ENCODE assay signal across 12 cellular contexts in the genomic region with DNA sequence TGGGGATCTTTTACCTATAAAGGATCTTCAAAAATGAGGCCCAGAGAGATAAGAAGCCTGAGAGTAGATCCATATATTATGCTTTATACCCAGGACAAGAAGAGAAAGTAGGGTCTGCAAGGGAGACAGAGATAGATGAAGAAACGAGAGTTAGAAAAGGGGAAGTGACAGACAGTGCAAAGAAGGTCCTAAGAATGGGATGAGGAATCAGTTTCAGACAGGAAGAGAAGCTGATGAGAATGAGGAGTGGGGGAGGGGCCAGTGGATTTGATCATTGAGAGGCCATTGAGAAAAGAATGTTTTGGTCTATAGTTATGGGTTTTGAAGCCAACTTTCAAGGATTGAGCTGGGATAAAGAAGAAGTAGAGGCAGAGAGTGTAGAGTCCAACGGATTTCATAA. TPM values are rescaled to one million over a fixed set of nuclear protein-coding genes. Genes with fewer than 3 reads are reported as not detected.
DNase-seq lines count a peak whose midpoint lies in the region; ATAC-seq and TF ChIP-seq lines count a peak whose summit lies in the region.
"Had no signal": no experiment of that assay in that cellular context is flagged by ENCODE, and none has a peak within 500 bp of the region (broad histone marks: within the 10 kb centered on the region; RNA-seq: fewer than 3 reads in every experiment).

No MANE protein-coding gene starts in this region.

- peaks cover 0 to 2% of the 10 kb centered on the region in 2 donors for H3K36me3 Mint-ChIP-seq in CD14-positive monocyte
- peaks cover 4% of the 10 kb centered on the region for H3K36me3 Mint-ChIP-seq in activated T-helper 1 cell treated with anti-CD3 and anti-CD28 coated beads, Interleukin-12 subunit alpha, Interleukin-12 subunit beta, Interleukin-2, Interleukin-4 antibody, amounts not matched to agents 30 ng/mL and 10 ng/mL and 1 ng/mL, durations not matched to agents 14 hours and 24 hours and 36 hours (ENCODE audit: low read depth)
- H3K36me3 Mint-ChIP-seq: brain had no signal

- H3K4me1 Mint-ChIP-seq in CD14-positive monocyte: peaks cover 60% of the 10 kb centered on the region
- H3K4me1 Mint-ChIP-seq in activated T-helper 1 cell treated with anti-CD3 and anti-CD28 coated beads, Interleukin-12 subunit alpha, Interleukin-12 subunit beta, Interleukin-2, Interleukin-4 antibody, amounts not matched to agents 30 ng/mL and 10 ng/mL and 1 ng/mL, durations not matched to agents 14 hours and 24 hours and 36 hours (ENCODE audit: low read depth): peaks cover 37% of the 10 kb centered on the region

- intact Hi-C loops in CD14-positive monocyte (cut with micrococcal nuclease): loop anchor here (5.0 to 10.0 kb wide), 8 partner anchors 33 to 248 kb away; a partner anchor contains a TSS
- intact Hi-C loops in activated T-helper 1 cell treated with anti-CD3 and anti-CD28 coated beads, Interleukin-12 subunit alpha, Interleukin-12 subunit beta, Interleukin-2, Interleukin-4 antibody, amounts not matched to agents 30 ng/mL and 10 ng/mL and 1 ng/mL, durations not matched to agents 14 hours and 24 hours and 36 hours (cut with micrococcal nuclease): loop anchor here (5.0 to 10.0 kb wide), 2 partner anchors 43 to 425 kb away; a partner anchor contains a TSS

- H3K9me3 Mint-ChIP-seq in CD14-positive monocyte: no peaks in the 10 kb centered on the region
- H3K9me3 Mint-ChIP-seq in activated T-helper 1 cell treated with anti-CD3 and anti-CD28 coated beads, Interleukin-12 subunit alpha, Interleukin-12 subunit beta, Interleukin-2, Interleukin-4 antibody, amounts not matched to agents 30 ng/mL and 10 ng/mL and 1 ng/mL, durations not matched to agents 14 hours and 24 hours and 36 hours: no peaks in the 10 kb centered on the region

- DNase-seq in CD14-positive monocyte (ENCODE audit: low spot score) (peak; percentile 68), SIG-M5 (lab: John Stamatoyannopoulos, UW) (peak; percentile 92), NCI-H774 (lab: John Stamatoyannopoulos, UW) (no peak), hepatic stellate cell (ENCODE audit: low spot score) (no peak)
- DNase-seq in activated effector memory CD4-positive, alpha-beta T cell treated with Interleukin-2 at 50 U/mL for 16 hours: no peak
- DNase-seq in activated T-helper 1 cell treated with anti-CD3 and anti-CD28 coated beads, Interleukin-12 subunit alpha, Interleukin-12 subunit beta, Interleukin-2, Interleukin-4 antibody, amounts not matched to agents 30 ng/mL and 10 ng/mL and 1 ng/mL, durations not matched to agents 14 hours and 24 hours and 36 hours (ENCODE audit: low spot score): no peak
- DNase-seq: NCI-H1417 treated with DMSO at 0.1 percent for 48 hours had no signal

- peak overlapping the region in 1 of 2 donors; percentile 57 for H3K4me3 Mint-ChIP-seq in CD14-positive monocyte
- H3K4me3 Mint-ChIP-seq in activated T-helper 1 cell treated with anti-CD3 and anti-CD28 coated beads, Interleukin-12 subunit alpha, Interleukin-12 subunit beta, Interleukin-2, Interleukin-4 antibody, amounts not matched to agents 30 ng/mL and 10 ng/mL and 1 ng/mL, durations not matched to agents 14 hours and 24 hours and 36 hours: no peak overlapping the region
- H3K4me3 Mint-ChIP-seq: brain had no signal

- H3K27ac Mint-ChIP-seq in CD14-positive monocyte: peak overlapping the region; percentile 82 to 95 (median 92)
- no peak overlapping the region for H3K27ac Mint-ChIP-seq in activated T-helper 1 cell treated with anti-CD3 and anti-CD28 coated beads, Interleukin-12 subunit alpha, Interleukin-12 subunit beta, Interleukin-2, Interleukin-4 antibody, amounts not matched to agents 30 ng/mL and 10 ng/mL and 1 ng/mL, durations not matched to agents 14 hours and 24 hours and 36 hours
- H3K27ac Mint-ChIP-seq: brain, progenitor cell of endocrine pancreas had no signal

- H3K27me3 Mint-ChIP-seq in CD14-positive monocyte (ENCODE audit: low read depth in 3 of 3): peaks cover 0 to 5% (median 4%) of the 10 kb centered on the region in 3 donors
- peaks cover 1% of the 10 kb centered on the region for H3K27me3 Mint-ChIP-seq in activated T-helper 1 cell treated with anti-CD3 and anti-CD28 coated beads, Interleukin-12 subunit alpha, Interleukin-12 subunit beta, Interleukin-2, Interleukin-4 antibody, amounts not matched to agents 30 ng/mL and 10 ng/mL and 1 ng/mL, durations not matched to agents 14 hours and 24 hours and 36 hours (ENCODE audit: insufficient read depth)

- no peak for TF ChIP-seq CTCF in CD14-positive monocyte (IDR thresholded peaks at IDR 0.05)

- peak; percentile 79 for ATAC-seq in GM19438 (IDR thresholded peaks at IDR 0.05; ENCODE audit: low read depth, unreplicated experiment)
- peak; percentile 71 for ATAC-seq in HG03095 (IDR thresholded peaks at IDR 0.05; ENCODE audit: unreplicated experiment)

RNA-seq across cellular contexts. Expression of a gene that starts 46.8 kb away (rescaled TPM):
- under 1 TPM; 0.09 to 0.21 TPM for polyA plus RNA-seq in CD14-positive monocyte
- total RNA-seq in activated T-helper 1 cell treated with anti-CD3 and anti-CD28 coated beads, Interleukin-12 subunit alpha, Interleukin-12 subunit beta, Interleukin-2, Interleukin-4 antibody, amounts not matched to agents 30 ng/mL and 10 ng/mL and 1 ng/mL, durations not matched to agents 14 hours and 24 hours and 36 hours: 132 and 133 TPM in 2 replicates
- total RNA-seq: fibroblast of lung, progenitor cell of endocrine pancreas had no signal

Comparison
In these comparisons a context has a peak if more than half of its experiments do, and no peak if none do; other contexts are left out.
1. DNase-seq: peak in CD14-positive monocyte (single experiment) and SIG-M5 (single experiment); none in NCI-H774 (single experiment), activated effector memory CD4-positive, alpha-beta T cell treated with Interleukin-2 at 50 U/mL for 16 hours (single experiment), activated T-helper 1 cell treated with anti-CD3 and anti-CD28 coated beads, Interleukin-12 subunit alpha, Interleukin-12 subunit beta, Interleukin-2, Interleukin-4 antibody, amounts not matched to agents 30 ng/mL and 10 ng/mL and 1 ng/mL, durations not matched to agents 14 hours and 24 hours and 36 hours (single experiment) and hepatic stellate cell (single experiment).